In genomic region chr12:78088391-78088832, GRCh38 we compare ENCODE assay signal across 9 cellular contexts.
DNase-seq lines count a peak whose midpoint lies in the region; ATAC-seq and TF ChIP-seq lines count a peak whose summit lies in the region.
"Had no signal": no experiment of that assay in that cellular context is flagged by ENCODE, and none has a peak within 500 bp of the region (broad histone marks: within the 10 kb centered on the region; RNA-seq: fewer than 3 reads in every experiment).

No MANE protein-coding gene starts in this region.

- H3K27ac Mint-ChIP-seq in osteocyte (ENCODE audit: unreplicated experiment), result peak overlapping the region; percentile 82
- H3K27ac Mint-ChIP-seq: activated naive CD8-positive, alpha-beta T cell treated with anti-CD3 and anti-CD28 coated beads, Interleukin-2, amount 10 ng/mL, durations not matched to agents 7 days and 5 days had no signal

- H3K36me3 Mint-ChIP-seq in osteocyte (ENCODE audit: unreplicated experiment), result no peaks in the 10 kb centered on the region
- H3K36me3 Mint-ChIP-seq: activated naive CD8-positive, alpha-beta T cell treated with anti-CD3 and anti-CD28 coated beads, Interleukin-2, amount 10 ng/mL, durations not matched to agents 7 days and 5 days had no signal

- in situ Hi-C loops in G401 (cut with HindIII; ENCODE audit: low sequenced_read_pairs) (no loop called here), KBM-7 (cut with MboI; ENCODE audit: low pct_unique_long_range_greater_than_20kb, low sequenced_read_pairs) (no loop called here)

- peaks cover 23% of the 10 kb centered on the region for H3K4me1 Mint-ChIP-seq in osteocyte (ENCODE audit: unreplicated experiment)
- H3K4me1 Mint-ChIP-seq: activated naive CD8-positive, alpha-beta T cell treated with anti-CD3 and anti-CD28 coated beads, Interleukin-2, amount 10 ng/mL, durations not matched to agents 7 days and 5 days had no signal

- ATAC-seq in GM21515 (IDR thresholded peaks at IDR 0.05; ENCODE audit: unreplicated experiment), result no peak

- TF ChIP-seq CTCF in choroid plexus epithelial cell (conservative IDR thresholded peaks at IDR 0.05; ENCODE audit: low read depth, low read length) (no peak), osteocyte (IDR thresholded peaks at IDR 0.05) (no peak)

- H3K4me3 ChIP-seq in choroid plexus epithelial cell (ENCODE audit: low read depth, low read length), result peak overlapping the region; percentile 18

- H3K27me3 Mint-ChIP-seq in osteocyte (ENCODE audit: unreplicated experiment), result no peaks in the 10 kb centered on the region
- H3K27me3 Mint-ChIP-seq: activated naive CD8-positive, alpha-beta T cell treated with anti-CD3 and anti-CD28 coated beads, Interleukin-2, amount 10 ng/mL, durations not matched to agents 7 days and 5 days had no signal

- no peaks in the 10 kb centered on the region for H3K9me3 Mint-ChIP-seq in osteocyte (ENCODE audit: unreplicated experiment)

- H3K4me3 Mint-ChIP-seq in osteocyte (ENCODE audit: unreplicated experiment), result peak overlapping the region; percentile 60
- H3K4me3 Mint-ChIP-seq: activated naive CD8-positive, alpha-beta T cell treated with anti-CD3 and anti-CD28 coated beads, Interleukin-2, amount 10 ng/mL, durations not matched to agents 7 days and 5 days had no signal

- peak; percentile 68 for DNase-seq in G401 (ENCODE audit: low spot score)
- DNase-seq in HuH-7 (ENCODE audit: low spot score), result peak; percentile 16
- peak; percentile 65 for DNase-seq in choroid plexus epithelial cell (ENCODE audit: low read depth)
- DNase-seq in osteocyte (ENCODE audit: extremely low spot score, unreplicated experiment), result no peak
- no peak for DNase-seq in NCI-H1092 treated with DMSO at 0.1 percent for 48 hours (lab: John Stamatoyannopoulos, UW)
- DNase-seq in activated T-cell treated with anti-CD3 and anti-CD28 coated beads, Interleukin-2, amount 50 U/mL, for 48 hours, result no peak
- no peak for DNase-seq in KBM-7
- DNase-seq: activated naive CD8-positive, alpha-beta T cell treated with anti-CD3 and anti-CD28 coated beads, Interleukin-2, amount 10 ng/mL, durations not matched to agents 7 days and 5 days had no signal

Comparison
In these comparisons a context has a peak if more than half of its experiments do, and no peak if none do; other contexts are left out.
1. DNase-seq: peak in G401 (single experiment), HuH-7 (single experiment) and choroid plexus epithelial cell (single experiment); none in osteocyte (single experiment), NCI-H1092 treated with DMSO at 0.1 percent for 48 hours (single experiment), activated T-cell treated with anti-CD3 and anti-CD28 coated beads, Interleukin-2, amount 50 U/mL, for 48 hours (0 of 2) and KBM-7 (single experiment).